Comparison of ENCODE assay signal across 18 cellular contexts in the genomic region with DNA sequence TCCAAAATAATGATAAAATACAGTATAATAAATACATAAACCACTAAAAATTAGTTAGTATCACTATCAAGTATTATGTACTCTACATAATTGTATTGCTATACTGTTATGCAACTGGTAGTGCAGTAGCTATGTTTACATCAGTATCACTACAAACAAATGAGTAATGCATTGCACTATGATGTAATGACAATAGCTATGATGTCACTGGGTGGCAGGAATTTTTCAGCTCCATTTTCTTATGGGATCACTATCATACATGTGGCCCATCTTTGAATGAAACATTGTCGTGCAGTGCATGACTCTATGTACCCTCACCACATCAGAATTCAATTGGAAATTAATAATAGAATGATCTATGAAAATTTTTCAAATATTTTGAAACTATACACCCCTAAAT.
"Had no signal": no experiment of that assay in that cellular context is flagged by ENCODE, and none has a peak within 500 bp of the region (broad histone marks: within the 10 kb centered on the region; RNA-seq: fewer than 3 reads in every experiment).

No MANE protein-coding gene starts in this region.

- H3K9me3 ChIP-seq: lower lobe of right lung, pancreas had no signal

- H3K4me3 ChIP-seq: esophagus squamous epithelium, gastroesophageal sphincter, left ventricle myocardium inferior, lower lobe of right lung, pancreas, smooth muscle cell had no signal

- H3K4me1 ChIP-seq: gastroesophageal sphincter, left ventricle myocardium inferior, lower lobe of right lung, pancreas had no signal

- H3K36me3 Mint-ChIP-seq: immature natural killer cell, memory B cell had no signal

- H3K27me3 Mint-ChIP-seq: memory B cell; natural killer cell treated with Interleukin-12 subunit alpha and Interleukin-12 subunit beta and Interleukin-15 and Interleukin-18, amount 100 ng/mL, for 72 hours; progenitor cell of endocrine pancreas had no signal

- H3K4me3 Mint-ChIP-seq: immature natural killer cell; memory B cell; natural killer cell treated with Interleukin-12 subunit alpha and Interleukin-12 subunit beta and Interleukin-15 and Interleukin-18, amount 100 ng/mL, for 72 hours had no signal

- H3K4me1 Mint-ChIP-seq: immature natural killer cell, memory B cell had no signal

- H3K27ac ChIP-seq: epithelial cell of prostate, esophagus squamous epithelium, gastroesophageal sphincter, left ventricle myocardium inferior, lower lobe of right lung, pancreas had no signal

- DNase-seq: effector memory CD4-positive, alpha-beta T cell; esophagus squamous epithelium; immature natural killer cell; left cardiac atrium; left ventricle myocardium inferior; lower lobe of right lung; midbrain; occipital lobe; pancreas; right cardiac atrium; stimulated activated CD4-positive, alpha-beta T cell treated with anti-CD3 and anti-CD28 coated beads, Interleukin-2, amount 100 ng/mL, for 48 hours; stimulated activated naive CD4-positive, alpha-beta T cell treated with Interleukin-2 at 50 U/mL for 16 hours had no signal

- H3K27ac Mint-ChIP-seq: immature natural killer cell; memory B cell; natural killer cell treated with Interleukin-12 subunit alpha and Interleukin-12 subunit beta and Interleukin-15 and Interleukin-18, amount 100 ng/mL, for 72 hours; progenitor cell of endocrine pancreas had no signal

- H3K27me3 ChIP-seq: esophagus squamous epithelium, gastroesophageal sphincter, pancreas had no signal

- ATAC-seq: gastroesophageal sphincter; left cardiac atrium; lower lobe of right lung; natural killer cell treated with Interleukin-12 subunit alpha and Interleukin-12 subunit beta and Interleukin-15 and Interleukin-18, amount 100 ng/mL, for 72 hours; pancreas; right cardiac atrium had no signal

- H3K36me3 ChIP-seq: esophagus squamous epithelium, gastroesophageal sphincter, left ventricle myocardium inferior, lower lobe of right lung, pancreas had no signal

- H3K4me2 ChIP-seq: smooth muscle cell had no signal
